ENCODE assay signal across 5 cellular contexts in genomic region chr6:112479975-112480374, GRCh38.
DNase-seq lines count a peak whose midpoint lies in the region; ATAC-seq, FAIRE-seq and TF ChIP-seq lines count a peak whose summit lies in the region.
"Not testable (repeated sequence)": the region's sequence is repeated elsewhere in the genome, so short reads cannot be mapped to it uniquely, and the experiment has no call there.

No MANE protein-coding gene starts in this region.

- ATAC-seq in IMR-90 (ENCODE audit: low read depth); activated T-cell treated with anti-CD3 and anti-CD28 coated beads, Interleukin-2, amount 50 U/mL, for 72 hours (replicated peaks in 1 of 2); HepG2: not testable (repeated sequence)

- H3K4me3 ChIP-seq in GM23248; IMR-90 (ENCODE audit: insufficient read depth, low read depth, low read length); HepG2 (replicated peaks in 1 of 3; ENCODE audit: insufficient read depth in 1 of 3, low read depth in 2 of 3, low read length in 3 of 3); smooth muscle cell: not testable (repeated sequence)

- not testable (repeated sequence) for H3K23ac ChIP-seq in IMR-90 (ENCODE audit: low read depth, low read length)

- H3K4me3 Mint-ChIP-seq in activated T-cell treated with anti-CD3 and anti-CD28 coated beads, Interleukin-2, amount 50 U/mL, for 72 hours, result not testable (repeated sequence)

- not testable (repeated sequence) for H4K5ac ChIP-seq in IMR-90 (ENCODE audit: low read depth, low read length)

- H3K79me2 ChIP-seq in GM23248 (ENCODE audit: insufficient read depth); HepG2 (ENCODE audit: insufficient read depth, low read length); smooth muscle cell (ENCODE audit: low read depth): not testable (repeated sequence)

- not testable (repeated sequence) for H3K79me1 ChIP-seq in IMR-90 (ENCODE audit: low read depth in 1 of 2, low read length in 2 of 2)

- H2AK5ac ChIP-seq in IMR-90 (ENCODE audit: low read depth, low read length), result not testable (repeated sequence)

- not testable (repeated sequence) for H3K4me2 ChIP-seq in GM23248 (ENCODE audit: unreplicated experiment); IMR-90 (ENCODE audit: low read depth, low read length); HepG2 (ENCODE audit: low read depth, low read length); smooth muscle cell

- not testable (repeated sequence) for H3K27me3 ChIP-seq in GM23248 (replicated peaks; ENCODE audit: insufficient read depth); IMR-90 (ENCODE audit: control insufficient read depth, insufficient read depth, low read length); HepG2 (ENCODE audit: control insufficient read depth in 1 of 2, insufficient read depth in 2 of 2, low read length in 2 of 2); smooth muscle cell (ENCODE audit: low read depth)

- not testable (repeated sequence) for H3K9me3 ChIP-seq in GM23248 (ENCODE audit: low read depth); IMR-90 (ENCODE audit: control insufficient read depth, insufficient read depth, low read length); HepG2 (ENCODE audit: low read length); smooth muscle cell (replicated peaks; ENCODE audit: low read depth)

- not testable (repeated sequence) for H3K4me1 Mint-ChIP-seq in activated T-cell treated with anti-CD3 and anti-CD28 coated beads, Interleukin-2, amount 50 U/mL, for 72 hours (ENCODE audit: low read depth)

- not testable (repeated sequence) for H3K36me3 Mint-ChIP-seq in activated T-cell treated with anti-CD3 and anti-CD28 coated beads, Interleukin-2, amount 50 U/mL, for 72 hours (ENCODE audit: insufficient read depth in 2 of 2)

- not testable (repeated sequence) for H4K91ac ChIP-seq in IMR-90 (ENCODE audit: insufficient read depth, low read depth, low read length)

- H2BK120ac ChIP-seq in IMR-90 (ENCODE audit: low read depth, low read length), result not testable (repeated sequence)

- in situ Hi-C loops in GM23248 (cut with MboI); IMR-90 (cut with MboI; ENCODE audit: low sequenced_read_pairs); HepG2 (cut with HindIII; ENCODE audit: extremely low pct_ligation_motif_present, low pct_unique_long_range_greater_than_20kb): not testable (repeated sequence)

- not testable (repeated sequence) for H3K9me3 Mint-ChIP-seq in activated T-cell treated with anti-CD3 and anti-CD28 coated beads, Interleukin-2, amount 50 U/mL, for 72 hours

- not testable (repeated sequence) for H3K56ac ChIP-seq in IMR-90 (ENCODE audit: extremely low read depth, insufficient read depth, low read length)

- not testable (repeated sequence) for TF ChIP-seq POLR2A in IMR-90 (IDR thresholded peaks at IDR 0.05; ENCODE audit: low read depth, low read length); HepG2 (IDR thresholded peaks at IDR 0.05; ENCODE audit: insufficient read depth in 1 of 2, low read depth in 2 of 2, low read length in 2 of 2)

- WGBS in GM23248 (ENCODE audit: low coverage in 1 of 2, low lambda C conversion rate in 2 of 2, missing lambda C conversion rate in 2 of 2), 2 experiments, result 93 to 94% methylated on average over 3 to 5 of the region's 5 CpGs
- no CpG with 5 or more reads among the region's 5 CpGs for WGBS in IMR-90 (ENCODE audit: extremely low coverage in 2 of 2, insufficient read length in 1 of 2), 2 experiments
- 5% methylated on average over 5 of the region's 5 CpGs for whole genome bisulfite sequencing in HepG2 (ENCODE audit: low lambda C conversion rate)
- WGBS in smooth muscle cell (ENCODE audit: low lambda C conversion rate), result 82% methylated on average over 3 of the region's 5 CpGs

- not testable (repeated sequence) for TF ChIP-seq RAD21 in IMR-90 (IDR thresholded peaks at IDR 0.05; ENCODE audit: low read length); HepG2 (CRISPR knock-in tag; IDR thresholded peaks at IDR 0.05)

- dilution Hi-C loops in IMR-90 (cut with HindIII; ENCODE audit: low sequenced_read_pairs, unreplicated experiment), result not testable (repeated sequence)

- H3F3A ChIP-seq in GM23248 (ENCODE audit: insufficient read depth), result peaks cover 15% of the 10 kb centered on the region; the same call in 1 of the 2 replicates
- H3F3A ChIP-seq in smooth muscle cell (ENCODE audit: low read depth), result not testable (repeated sequence)

- H4K20me1 ChIP-seq in GM23248 (ENCODE audit: insufficient read depth); IMR-90 (ENCODE audit: insufficient read depth, low read length); HepG2 (ENCODE audit: insufficient read depth, low read length); smooth muscle cell (ENCODE audit: low read depth): not testable (repeated sequence)

- POLR2A ChIA-PET in IMR-90 (lab: Charles Lee; ENCODE audit: unreplicated experiment), result interaction anchor here (0.6 kb wide), 1 partner anchor 1487 kb away, joined by 10 read pairs; no protein-coding TSS in a partner anchor
- POLR2A ChIA-PET in HepG2 (lab: Yijun Ruan, JAX), result not testable (repeated sequence)

- not testable (repeated sequence) for H3K9me1 ChIP-seq in IMR-90 (ENCODE audit: insufficient read depth, low read length)

- intact Hi-C loops in IMR-90 (cut with micrococcal nuclease); HepG2 (cut with micrococcal nuclease; ENCODE audit: unreplicated experiment): not testable (repeated sequence)

- H3K9me2 ChIP-seq in GM23248 (ENCODE audit: insufficient read depth), result not testable (repeated sequence)

- H3K27me3 Mint-ChIP-seq in activated T-cell treated with anti-CD3 and anti-CD28 coated beads, Interleukin-2, amount 50 U/mL, for 72 hours (ENCODE audit: low read depth), result not testable (repeated sequence)

- not testable (repeated sequence) for H3K9ac ChIP-seq in GM23248; IMR-90 (ENCODE audit: low read depth, low read length); HepG2 (ENCODE audit: insufficient read depth, low read depth, low read length); smooth muscle cell (ENCODE audit: low read depth)

- not testable (repeated sequence) for H3K14ac ChIP-seq in IMR-90 (replicated peaks; ENCODE audit: low read depth, low read length)

- not testable (repeated sequence) for BruUV-seq in IMR-90 (replicated peaks; lab: Mats Ljungman, UMichigan); HepG2 (replicated peaks; lab: Mats Ljungman, UMichigan)

- not testable (repeated sequence) for H2BK5ac ChIP-seq in IMR-90 (ENCODE audit: low read depth, low read length, poor library complexity, severe bottlenecking)

- peaks cover 35% of the 10 kb centered on the region for H3K4me1 ChIP-seq in GM23248 (ENCODE audit: insufficient read depth)
- not testable (repeated sequence) for H3K4me1 ChIP-seq in IMR-90 (ENCODE audit: control insufficient read depth, insufficient read depth, low read length); HepG2 (ENCODE audit: insufficient read depth, low read length); smooth muscle cell (ENCODE audit: low read depth)

- peak overlapping the region; percentile 7 for H3K27ac Mint-ChIP-seq in activated T-cell treated with anti-CD3 and anti-CD28 coated beads, Interleukin-2, amount 50 U/mL, for 72 hours

- not testable (repeated sequence) for H4K8ac ChIP-seq in IMR-90 (ENCODE audit: low read depth in 2 of 2, low read length in 2 of 2)

- not testable (repeated sequence) for DNase-seq in GM23248; IMR-90; activated T-cell treated with anti-CD3 and anti-CD28 coated beads, Interleukin-2, amount 50 U/mL, for 72 hours; HepG2 (ENCODE audit: low spot score); smooth muscle cell (lab: John Stamatoyannopoulos, UW; ENCODE audit: unreplicated experiment)

- H3K18ac ChIP-seq in IMR-90 (ENCODE audit: low read depth, low read length), result peak overlapping the region; percentile 12; the same call in 1 of the 2 replicates

- H2AFZ ChIP-seq in GM23248; IMR-90 (replicated peaks; ENCODE audit: low read length, poor library complexity); HepG2 (ENCODE audit: low read length); smooth muscle cell (ENCODE audit: low read depth): not testable (repeated sequence)

- H3K4ac ChIP-seq in IMR-90 (ENCODE audit: low read depth, low read length), result not testable (repeated sequence)

- TF ChIP-seq CTCF in IMR-90 (conservative IDR thresholded peaks at IDR 0.05; ENCODE audit: low read depth, low read length); HepG2 (CRISPR knock-in tag; IDR thresholded peaks at IDR 0.05); smooth muscle cell (IDR thresholded peaks at IDR 0.05; ENCODE audit: borderline replicate concordance, insufficient read depth, poor library complexity, severe bottlenecking): not testable (repeated sequence)

- FAIRE-seq in HepG2 (lab: Jason Lieb, UNC), result not testable (repeated sequence)

- H3K36me3 ChIP-seq in GM23248 (ENCODE audit: low read depth); IMR-90 (ENCODE audit: control insufficient read depth, insufficient read depth, low read length); HepG2 (replicated peaks in 1 of 2; ENCODE audit: control insufficient read depth in 1 of 2, insufficient read depth in 2 of 2, low read length in 2 of 2); smooth muscle cell (ENCODE audit: low read depth): not testable (repeated sequence)

- not testable (repeated sequence) for H2BK15ac ChIP-seq in IMR-90 (ENCODE audit: low read depth, low read length)

- not testable (repeated sequence) for H2BK20ac ChIP-seq in IMR-90 (ENCODE audit: low read depth, low read length)

- not testable (repeated sequence) for H2AK9ac ChIP-seq in IMR-90 (replicated peaks; ENCODE audit: low read depth, low read length, poor library complexity)

- CTCF ChIA-PET in IMR-90 (lab: Yijun Ruan, JAX); HepG2 (lab: Yijun Ruan, JAX; ENCODE audit: low intra/inter-chr PET ratio, low total read pairs): not testable (repeated sequence)

- H3K27ac ChIP-seq in GM23248, result peak overlapping the region; percentile 68; the same call in 1 of the 2 replicates
- not testable (repeated sequence) for H3K27ac ChIP-seq in IMR-90 (ENCODE audit: insufficient read depth, low read length); HepG2 (ENCODE audit: extremely low read length, insufficient read depth, low read length)
- peak overlapping the region; percentile 73 for H3K27ac ChIP-seq in smooth muscle cell (ENCODE audit: low read depth)

- not testable (repeated sequence) for TF ChIP-seq EP300 in HepG2 (IDR thresholded peaks at IDR 0.05; ENCODE audit: low read depth in 2 of 2, low read length in 2 of 2); HepG2 (CRISPR knock-in tag; IDR thresholded peaks at IDR 0.05; ENCODE audit: borderline replicate concordance)
